ENCODE assay signal across 1 cellular context in the genomic region with DNA sequence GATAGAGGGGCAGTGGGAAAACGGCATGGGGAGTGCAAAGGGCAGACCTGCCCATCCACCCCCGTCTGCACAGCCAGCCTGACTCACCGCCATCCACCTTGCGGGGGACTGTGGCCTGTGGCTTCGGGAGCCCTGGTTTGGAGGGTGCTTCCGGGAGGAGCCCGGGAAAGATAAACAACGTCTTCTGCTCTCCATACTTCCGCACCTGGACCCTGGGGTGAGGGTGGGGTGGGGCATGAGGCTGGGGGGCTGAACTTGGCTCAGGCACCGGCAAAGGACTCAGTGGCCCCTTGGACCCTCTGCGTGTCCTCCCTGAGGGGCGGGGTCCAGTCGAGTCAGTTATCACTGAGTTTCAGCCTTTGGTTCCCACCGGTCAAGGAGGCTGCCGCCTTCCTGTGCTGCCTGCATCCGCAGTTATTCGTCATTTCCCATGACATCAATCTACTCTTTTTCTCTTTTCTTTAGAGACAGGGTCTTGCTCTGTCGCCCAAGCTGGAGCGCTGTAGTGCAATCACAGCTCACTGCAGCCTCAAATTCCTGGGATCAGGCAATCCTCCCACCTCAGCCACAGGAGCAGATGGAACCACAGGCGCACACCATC.
TF ChIP-seq lines count a peak whose summit lies in the region.

No MANE protein-coding gene starts in this region.

TF ChIP-seq in HepG2, 621 proteins besides CTCF, POLR2A, EP300 and RAD21 (continued from another document):
- TF ChIP-seq, protein P1, sequence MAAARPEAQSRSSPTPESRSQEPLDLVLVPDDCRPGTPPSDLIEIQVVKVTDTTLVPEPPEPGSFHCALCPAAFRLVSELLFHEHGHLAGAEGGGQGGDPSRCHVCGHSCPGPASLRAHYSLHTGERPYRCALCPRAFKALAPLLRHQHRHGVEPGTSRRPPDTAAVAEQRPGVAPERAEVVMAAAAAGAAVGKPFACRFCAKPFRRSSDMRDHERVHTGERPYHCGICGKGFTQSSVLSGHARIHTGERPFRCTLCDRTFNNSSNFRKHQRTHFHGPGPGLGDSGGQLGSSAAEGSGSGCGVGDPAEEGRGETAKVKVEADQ (CRISPR knock-in tag; IDR thresholded peaks at IDR 0.05; ENCODE audit: borderline replicate concordance) = no peak
- TF ChIP-seq MED13 (CRISPR knock-in tag; IDR thresholded peaks at IDR 0.05) (no peak), ARID5B (CRISPR knock-in tag; IDR thresholded peaks at IDR 0.05) (peak; percentile 63), ZNF75D (CRISPR knock-in tag; IDR thresholded peaks at IDR 0.05; ENCODE audit: borderline replicate concordance) (no peak), ELF3 (CRISPR knock-in tag; IDR thresholded peaks at IDR 0.05) (peak; percentile 96), SRSF9 (IDR thresholded peaks at IDR 0.05; ENCODE audit: borderline replicate concordance, insufficient read depth, low read depth, low read length, poor library complexity, severe bottlenecking) (no peak), ZBTB26 (CRISPR knock-in tag; IDR thresholded peaks at IDR 0.05; ENCODE audit: borderline replicate concordance) (0 out of 2 replicates have a peak, but pooled peaks have one; percentile 40), LBX2 (CRISPR knock-in tag; IDR thresholded peaks at IDR 0.05; ENCODE audit: borderline replicate concordance) (no peak), KDM5B (CRISPR knock-in tag; IDR thresholded peaks at IDR 0.05; ENCODE audit: borderline replicate concordance) (peak; percentile 57; the same call in 1 of the 2 replicates), ZNF34 (CRISPR knock-in tag; IDR thresholded peaks at IDR 0.05; ENCODE audit: borderline replicate concordance) (no peak), TFE3 (CRISPR knock-in tag; IDR thresholded peaks at IDR 0.05) (0 out of 2 replicates have a peak, but pooled peaks have one; percentile 32), ZNF431 (CRISPR knock-in tag; IDR thresholded peaks at IDR 0.05; ENCODE audit: borderline replicate concordance, low read depth) (no peak)
- TF ChIP-seq, protein P2, sequence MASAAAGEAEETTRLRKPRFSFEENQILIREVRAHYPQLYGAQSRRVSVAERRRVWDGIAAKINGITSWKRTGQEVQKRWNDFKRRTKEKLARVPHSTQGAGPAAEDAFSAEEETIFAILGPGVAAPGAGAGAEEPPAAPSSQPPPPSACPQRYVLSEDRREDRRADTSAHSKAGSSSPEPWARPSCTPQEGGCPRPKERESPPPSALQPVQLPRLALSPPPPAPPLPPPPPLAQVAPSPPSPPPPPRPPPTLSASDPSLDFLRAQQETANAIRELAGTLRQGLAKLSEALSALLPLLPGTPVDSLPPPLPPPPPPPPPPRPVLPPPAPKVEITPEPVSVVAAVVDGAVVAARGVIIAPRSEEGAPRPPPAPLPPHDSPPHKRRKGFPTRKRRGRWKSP (CRISPR knock-in tag; IDR thresholded peaks at IDR 0.05) = no peak
